In the genomic region with DNA sequence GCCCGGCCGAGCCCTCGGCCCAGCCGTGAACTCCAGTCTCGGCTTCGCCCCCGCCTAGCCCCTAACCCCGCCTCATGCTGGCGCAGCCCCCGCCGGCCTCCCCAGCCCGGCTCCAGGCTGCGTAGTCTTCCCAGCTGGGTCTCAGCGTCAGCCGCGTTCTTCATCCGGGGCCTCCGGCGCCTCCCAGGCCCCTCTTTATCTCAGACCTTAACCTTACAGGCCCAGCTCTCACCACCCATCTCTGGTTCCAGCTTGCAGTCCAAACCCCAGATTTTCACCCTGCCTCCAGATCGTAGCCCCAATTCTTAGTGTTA, we compare ENCODE assay signal across 1 cellular context.
TF ChIP-seq lines count a peak whose summit lies in the region.

A gene with protein sequence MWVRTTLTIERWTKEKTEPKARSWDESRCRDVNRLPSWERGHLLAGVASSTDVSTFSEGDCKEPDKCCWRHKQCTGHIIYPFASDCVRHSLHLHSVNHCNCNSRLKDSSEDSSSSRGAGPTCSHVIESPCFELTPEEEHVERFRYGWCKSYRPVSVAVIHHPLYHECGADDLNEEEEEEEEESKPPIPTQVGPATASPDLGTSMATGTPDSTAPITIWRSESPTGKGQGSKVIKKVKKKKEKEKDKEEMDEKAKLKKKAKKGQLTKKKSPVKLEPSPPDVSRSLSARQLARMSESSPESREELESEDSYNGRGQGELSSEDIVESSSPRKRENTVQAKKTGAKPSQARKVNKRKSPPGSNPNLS (minus strand): TSS at position 166 of the 314 bp plus-strand sequence. CDS start 228 bp downstream, outside the sequence.

TF ChIP-seq in K562, 482 proteins besides CTCF, POLR2A, EP300 and RAD21 (continued from another document and continues in another):
- TF ChIP-seq, protein P1, sequence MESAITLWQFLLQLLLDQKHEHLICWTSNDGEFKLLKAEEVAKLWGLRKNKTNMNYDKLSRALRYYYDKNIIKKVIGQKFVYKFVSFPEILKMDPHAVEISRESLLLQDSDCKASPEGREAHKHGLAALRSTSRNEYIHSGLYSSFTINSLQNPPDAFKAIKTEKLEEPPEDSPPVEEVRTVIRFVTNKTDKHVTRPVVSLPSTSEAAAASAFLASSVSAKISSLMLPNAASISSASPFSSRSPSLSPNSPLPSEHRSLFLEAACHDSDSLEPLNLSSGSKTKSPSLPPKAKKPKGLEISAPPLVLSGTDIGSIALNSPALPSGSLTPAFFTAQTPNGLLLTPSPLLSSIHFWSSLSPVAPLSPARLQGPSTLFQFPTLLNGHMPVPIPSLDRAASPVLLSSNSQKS (CRISPR knock-in tag; IDR thresholded peaks at IDR 0.05), result no peak
- TF ChIP-seq PYGO2 (tag; IDR thresholded peaks at IDR 0.05) (no peak), TAF1 (IDR thresholded peaks at IDR 0.05; ENCODE audit: control insufficient read depth, extremely low read depth, insufficient read depth, low read length, severe bottlenecking) (no peak), NR2C1 (IDR thresholded peaks at IDR 0.05) (no peak), NR2C1 (tag; IDR thresholded peaks at IDR 0.05) (0 out of 2 replicates have a peak, but pooled peaks have one; percentile 8), ZNF79 (CRISPR knock-in tag; IDR thresholded peaks at IDR 0.05; ENCODE audit: low read depth) (no peak), HNRNPUL1 (IDR thresholded peaks at IDR 0.05; ENCODE audit: low read length) (no peak), NR2F6 (CRISPR knock-in tag; IDR thresholded peaks at IDR 0.05) (no peak), KLF13 (tag; IDR thresholded peaks at IDR 0.05; ENCODE audit: borderline replicate concordance, low read depth) (no peak), RAD51 (IDR thresholded peaks at IDR 0.05; ENCODE audit: borderline replicate concordance, low read depth) (no peak), ARID1B (IDR thresholded peaks at IDR 0.05) (0 out of 2 replicates have a peak, but pooled peaks have one; percentile 57), POLR2H (tag; IDR thresholded peaks at IDR 0.05; ENCODE audit: low read depth) (no peak), NCOA4 (IDR thresholded peaks at IDR 0.05; ENCODE audit: partially characterized antibody) (no peak), PHF20 (IDR thresholded peaks at IDR 0.05; ENCODE audit: partially characterized antibody) (no peak), POLR2G (IDR thresholded peaks at IDR 0.05; ENCODE audit: low read depth, low read length) (no peak), TAF7 (tag; IDR thresholded peaks at IDR 0.05) (no peak), HLTF (IDR thresholded peaks at IDR 0.05) (peak; percentile 15; the same call in 1 of the 2 replicates), PURB (CRISPR knock-in tag; IDR thresholded peaks at IDR 0.05; ENCODE audit: low read depth) (no peak), SRSF3 (IDR thresholded peaks at IDR 0.05; ENCODE audit: insufficient read depth, low read length) (no peak), TEAD4 (IDR thresholded peaks at IDR 0.05; ENCODE audit: low read length) (no peak; the same call in 1 of the 2 replicates), TEAD4 (CRISPR knock-in tag; IDR thresholded peaks at IDR 0.05; ENCODE audit: borderline replicate concordance) (no peak), NFXL1 (CRISPR knock-in tag; IDR thresholded peaks at IDR 0.05) (no peak), POLR3G (IDR thresholded peaks at IDR 0.05; ENCODE audit: extremely low read depth, insufficient read length, insufficient replicate concordance) (no peak), NBN (IDR thresholded peaks at IDR 0.05; ENCODE audit: low read depth) (peak; percentile 6; the same call in 1 of the 2 replicates), CREM (IDR thresholded peaks at IDR 0.05; ENCODE audit: low read depth) (peak; percentile 4; the same call in 1 of the 2 replicates), KHSRP (IDR thresholded peaks at IDR 0.05) (no peak), NCOR1 (IDR thresholded peaks at IDR 0.05) (peak; percentile 23; the same call in 1 of the 2 replicates), CREBBP (IDR thresholded peaks at IDR 0.05; ENCODE audit: low read depth, low read length) (no peak), NR2C2 (CRISPR knock-in tag; IDR thresholded peaks at IDR 0.05) (no peak), NR2C2 (tag; IDR thresholded peaks at IDR 0.05) (peak; percentile 55; the same call in 1 of the 2 replicates), FOXK1 (CRISPR knock-in tag; IDR thresholded peaks at IDR 0.05; ENCODE audit: borderline replicate concordance) (no peak), BRF1 (IDR thresholded peaks at IDR 0.05; ENCODE audit: borderline replicate concordance, extremely low read depth, insufficient read length) (no peak), ARNT (IDR thresholded peaks at IDR 0.05) (no peak), NUFIP1 (IDR thresholded peaks at IDR 0.05; ENCODE audit: partially characterized antibody) (no peak), MTF1 (CRISPR knock-in tag; IDR thresholded peaks at IDR 0.05; ENCODE audit: borderline replicate concordance) (no peak)
- TF ChIP-seq, protein P2, sequence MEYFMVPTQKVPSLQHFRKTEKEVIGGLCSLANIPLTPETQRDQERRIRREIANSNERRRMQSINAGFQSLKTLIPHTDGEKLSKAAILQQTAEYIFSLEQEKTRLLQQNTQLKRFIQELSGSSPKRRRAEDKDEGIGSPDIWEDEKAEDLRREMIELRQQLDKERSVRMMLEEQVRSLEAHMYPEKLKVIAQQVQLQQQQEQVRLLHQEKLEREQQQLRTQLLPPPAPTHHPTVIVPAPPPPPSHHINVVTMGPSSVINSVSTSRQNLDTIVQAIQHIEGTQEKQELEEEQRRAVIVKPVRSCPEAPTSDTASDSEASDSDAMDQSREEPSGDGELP (CRISPR knock-in tag; IDR thresholded peaks at IDR 0.05; ENCODE audit: borderline replicate concordance), result peak; percentile 90
- TF ChIP-seq, protein P3, sequence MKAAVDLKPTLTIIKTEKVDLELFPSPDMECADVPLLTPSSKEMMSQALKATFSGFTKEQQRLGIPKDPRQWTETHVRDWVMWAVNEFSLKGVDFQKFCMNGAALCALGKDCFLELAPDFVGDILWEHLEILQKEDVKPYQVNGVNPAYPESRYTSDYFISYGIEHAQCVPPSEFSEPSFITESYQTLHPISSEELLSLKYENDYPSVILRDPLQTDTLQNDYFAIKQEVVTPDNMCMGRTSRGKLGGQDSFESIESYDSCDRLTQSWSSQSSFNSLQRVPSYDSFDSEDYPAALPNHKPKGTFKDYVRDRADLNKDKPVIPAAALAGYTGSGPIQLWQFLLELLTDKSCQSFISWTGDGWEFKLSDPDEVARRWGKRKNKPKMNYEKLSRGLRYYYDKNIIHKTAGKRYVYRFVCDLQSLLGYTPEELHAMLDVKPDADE (conservative IDR thresholded peaks at IDR 0.05; ENCODE audit: control insufficient read depth, low read depth, low read length), result peak; percentile 2; the same call in 1 of the 2 replicates
- TF ChIP-seq, protein P4, sequence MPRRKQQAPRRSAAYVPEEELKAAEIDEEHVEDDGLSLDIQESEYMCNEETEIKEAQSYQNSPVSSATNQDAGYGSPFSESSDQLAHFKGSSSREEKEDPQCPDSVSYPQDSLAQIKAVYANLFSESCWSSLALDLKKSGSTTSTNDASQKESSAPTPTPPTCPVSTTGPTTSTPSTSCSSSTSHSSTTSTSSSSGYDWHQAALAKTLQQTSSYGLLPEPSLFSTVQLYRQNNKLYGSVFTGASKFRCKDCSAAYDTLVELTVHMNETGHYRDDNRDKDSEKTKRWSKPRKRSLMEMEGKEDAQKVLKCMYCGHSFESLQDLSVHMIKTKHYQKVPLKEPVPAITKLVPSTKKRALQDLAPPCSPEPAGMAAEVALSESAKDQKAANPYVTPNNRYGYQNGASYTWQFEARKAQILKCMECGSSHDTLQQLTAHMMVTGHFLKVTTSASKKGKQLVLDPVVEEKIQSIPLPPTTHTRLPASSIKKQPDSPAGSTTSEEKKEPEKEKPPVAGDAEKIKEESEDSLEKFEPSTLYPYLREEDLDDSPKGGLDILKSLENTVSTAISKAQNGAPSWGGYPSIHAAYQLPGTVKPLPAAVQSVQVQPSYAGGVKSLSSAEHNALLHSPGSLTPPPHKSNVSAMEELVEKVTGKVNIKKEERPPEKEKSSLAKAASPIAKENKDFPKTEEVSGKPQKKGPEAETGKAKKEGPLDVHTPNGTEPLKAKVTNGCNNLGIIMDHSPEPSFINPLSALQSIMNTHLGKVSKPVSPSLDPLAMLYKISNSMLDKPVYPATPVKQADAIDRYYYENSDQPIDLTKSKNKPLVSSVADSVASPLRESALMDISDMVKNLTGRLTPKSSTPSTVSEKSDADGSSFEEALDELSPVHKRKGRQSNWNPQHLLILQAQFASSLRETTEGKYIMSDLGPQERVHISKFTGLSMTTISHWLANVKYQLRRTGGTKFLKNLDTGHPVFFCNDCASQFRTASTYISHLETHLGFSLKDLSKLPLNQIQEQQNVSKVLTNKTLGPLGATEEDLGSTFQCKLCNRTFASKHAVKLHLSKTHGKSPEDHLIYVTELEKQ (CRISPR knock-in tag; IDR thresholded peaks at IDR 0.05), result no peak
- TF ChIP-seq, protein P5, sequence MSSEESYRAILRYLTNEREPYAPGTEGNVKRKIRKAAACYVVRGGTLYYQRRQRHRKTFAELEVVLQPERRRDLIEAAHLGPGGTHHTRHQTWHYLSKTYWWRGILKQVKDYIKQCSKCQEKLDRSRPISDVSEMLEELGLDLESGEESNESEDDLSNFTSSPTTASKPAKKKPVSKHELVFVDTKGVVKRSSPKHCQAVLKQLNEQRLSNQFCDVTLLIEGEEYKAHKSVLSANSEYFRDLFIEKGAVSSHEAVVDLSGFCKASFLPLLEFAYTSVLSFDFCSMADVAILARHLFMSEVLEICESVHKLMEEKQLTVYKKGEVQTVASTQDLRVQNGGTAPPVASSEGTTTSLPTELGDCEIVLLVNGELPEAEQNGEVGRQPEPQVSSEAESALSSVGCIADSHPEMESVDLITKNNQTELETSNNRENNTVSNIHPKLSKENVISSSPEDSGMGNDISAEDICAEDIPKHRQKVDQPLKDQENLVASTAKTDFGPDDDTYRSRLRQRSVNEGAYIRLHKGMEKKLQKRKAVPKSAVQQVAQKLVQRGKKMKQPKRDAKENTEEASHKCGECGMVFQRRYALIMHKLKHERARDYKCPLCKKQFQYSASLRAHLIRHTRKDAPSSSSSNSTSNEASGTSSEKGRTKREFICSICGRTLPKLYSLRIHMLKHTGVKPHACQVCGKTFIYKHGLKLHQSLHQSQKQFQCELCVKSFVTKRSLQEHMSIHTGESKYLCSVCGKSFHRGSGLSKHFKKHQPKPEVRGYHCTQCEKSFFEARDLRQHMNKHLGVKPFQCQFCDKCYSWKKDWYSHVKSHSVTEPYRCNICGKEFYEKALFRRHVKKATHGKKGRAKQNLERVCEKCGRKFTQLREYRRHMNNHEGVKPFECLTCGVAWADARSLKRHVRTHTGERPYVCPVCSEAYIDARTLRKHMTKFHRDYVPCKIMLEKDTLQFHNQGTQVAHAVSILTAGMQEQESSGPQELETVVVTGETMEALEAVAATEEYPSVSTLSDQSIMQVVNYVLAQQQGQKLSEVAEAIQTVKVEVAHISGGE (CRISPR knock-in tag; IDR thresholded peaks at IDR 0.05), result no peak; a peak in 1 of 6 replicates
- TF ChIP-seq, protein P6, sequence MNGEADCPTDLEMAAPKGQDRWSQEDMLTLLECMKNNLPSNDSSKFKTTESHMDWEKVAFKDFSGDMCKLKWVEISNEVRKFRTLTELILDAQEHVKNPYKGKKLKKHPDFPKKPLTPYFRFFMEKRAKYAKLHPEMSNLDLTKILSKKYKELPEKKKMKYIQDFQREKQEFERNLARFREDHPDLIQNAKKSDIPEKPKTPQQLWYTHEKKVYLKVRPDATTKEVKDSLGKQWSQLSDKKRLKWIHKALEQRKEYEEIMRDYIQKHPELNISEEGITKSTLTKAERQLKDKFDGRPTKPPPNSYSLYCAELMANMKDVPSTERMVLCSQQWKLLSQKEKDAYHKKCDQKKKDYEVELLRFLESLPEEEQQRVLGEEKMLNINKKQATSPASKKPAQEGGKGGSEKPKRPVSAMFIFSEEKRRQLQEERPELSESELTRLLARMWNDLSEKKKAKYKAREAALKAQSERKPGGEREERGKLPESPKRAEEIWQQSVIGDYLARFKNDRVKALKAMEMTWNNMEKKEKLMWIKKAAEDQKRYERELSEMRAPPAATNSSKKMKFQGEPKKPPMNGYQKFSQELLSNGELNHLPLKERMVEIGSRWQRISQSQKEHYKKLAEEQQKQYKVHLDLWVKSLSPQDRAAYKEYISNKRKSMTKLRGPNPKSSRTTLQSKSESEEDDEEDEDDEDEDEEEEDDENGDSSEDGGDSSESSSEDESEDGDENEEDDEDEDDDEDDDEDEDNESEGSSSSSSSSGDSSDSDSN (IDR thresholded peaks at IDR 0.05; ENCODE audit: borderline replicate concordance in 1 of 2, low read depth in 2 of 2, low read length in 2 of 2), result peak; percentile 62 to 67; a peak in 1 of 4 replicates
- TF ChIP-seq, protein P7, sequence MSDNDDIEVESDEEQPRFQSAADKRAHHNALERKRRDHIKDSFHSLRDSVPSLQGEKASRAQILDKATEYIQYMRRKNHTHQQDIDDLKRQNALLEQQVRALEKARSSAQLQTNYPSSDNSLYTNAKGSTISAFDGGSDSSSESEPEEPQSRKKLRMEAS (CRISPR knock-in tag; IDR thresholded peaks at IDR 0.05), result peak; percentile 47
- TF ChIP-seq, protein P8, sequence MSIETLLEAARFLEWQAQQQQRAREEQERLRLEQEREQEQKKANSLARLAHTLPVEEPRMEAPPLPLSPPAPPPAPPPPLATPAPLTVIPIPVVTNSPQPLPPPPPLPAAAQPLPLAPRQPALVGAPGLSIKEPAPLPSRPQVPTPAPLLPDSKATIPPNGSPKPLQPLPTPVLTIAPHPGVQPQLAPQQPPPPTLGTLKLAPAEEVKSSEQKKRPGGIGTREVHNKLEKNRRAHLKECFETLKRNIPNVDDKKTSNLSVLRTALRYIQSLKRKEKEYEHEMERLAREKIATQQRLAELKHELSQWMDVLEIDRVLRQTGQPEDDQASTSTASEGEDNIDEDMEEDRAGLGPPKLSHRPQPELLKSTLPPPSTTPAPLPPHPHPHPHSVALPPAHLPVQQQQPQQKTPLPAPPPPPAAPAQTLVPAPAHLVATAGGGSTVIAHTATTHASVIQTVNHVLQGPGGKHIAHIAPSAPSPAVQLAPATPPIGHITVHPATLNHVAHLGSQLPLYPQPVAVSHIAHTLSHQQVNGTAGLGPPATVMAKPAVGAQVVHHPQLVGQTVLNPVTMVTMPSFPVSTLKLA (conservative IDR thresholded peaks at IDR 0.05), result peak; percentile 30 to 53; a peak in 2 of 4 replicates
- TF ChIP-seq, protein P9, sequence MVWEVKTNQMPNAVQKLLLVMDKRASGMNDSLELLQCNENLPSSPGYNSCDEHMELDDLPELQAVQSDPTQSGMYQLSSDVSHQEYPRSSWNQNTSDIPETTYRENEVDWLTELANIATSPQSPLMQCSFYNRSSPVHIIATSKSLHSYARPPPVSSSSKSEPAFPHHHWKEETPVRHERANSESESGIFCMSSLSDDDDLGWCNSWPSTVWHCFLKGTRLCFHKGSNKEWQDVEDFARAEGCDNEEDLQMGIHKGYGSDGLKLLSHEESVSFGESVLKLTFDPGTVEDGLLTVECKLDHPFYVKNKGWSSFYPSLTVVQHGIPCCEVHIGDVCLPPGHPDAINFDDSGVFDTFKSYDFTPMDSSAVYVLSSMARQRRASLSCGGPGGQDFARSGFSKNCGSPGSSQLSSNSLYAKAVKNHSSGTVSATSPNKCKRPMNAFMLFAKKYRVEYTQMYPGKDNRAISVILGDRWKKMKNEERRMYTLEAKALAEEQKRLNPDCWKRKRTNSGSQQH (CRISPR knock-in tag; IDR thresholded peaks at IDR 0.05), result no peak
